ENCODE assay signal across 1 cellular context in the genomic region with DNA sequence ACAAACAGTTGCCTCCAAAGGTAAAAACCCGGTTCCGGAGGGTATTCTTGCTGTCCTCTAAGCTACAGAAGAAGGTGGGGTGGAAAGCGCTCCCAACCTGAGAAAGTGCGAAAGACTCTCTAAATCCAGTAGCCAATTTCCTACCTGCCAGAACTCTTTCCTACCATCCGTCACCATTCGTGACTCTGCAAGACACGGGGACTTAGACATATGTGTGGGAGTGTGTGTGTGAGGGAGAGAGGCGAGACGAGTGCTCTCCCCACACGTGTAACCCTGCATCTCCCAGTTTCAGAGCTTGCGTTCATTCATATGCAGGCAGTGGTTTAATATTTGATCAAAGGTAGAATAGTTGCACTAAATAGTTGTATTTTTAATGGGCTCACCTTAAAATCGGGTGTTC.
TF ChIP-seq lines count a peak whose summit lies in the region.

No MANE protein-coding gene starts in this region.

TF ChIP-seq in H1, 55 proteins besides CTCF, POLR2A, EP300 and RAD21:
- 0 out of 4 replicates have a peak, but pooled peaks of 1 of the 2 experiments have one; percentile 23 for TF ChIP-seq SIN3A (conservative IDR thresholded peaks at IDR 0.05 in 1 of 2, IDR thresholded peaks at IDR 0.05 in 1 of 2; ENCODE audit: low read depth in 1 of 2, low read length in 2 of 2)
- peak; percentile 37; the same call in 1 of the 2 replicates for TF ChIP-seq SUZ12 (IDR thresholded peaks at IDR 0.05; ENCODE audit: low read length)
- no peak for TF ChIP-seq HDAC2 (IDR thresholded peaks at IDR 0.05; ENCODE audit: borderline replicate concordance in 1 of 2, low read depth in 2 of 2, low read length in 2 of 2)
- no peak for TF ChIP-seq BCL11A (IDR thresholded peaks at IDR 0.05; ENCODE audit: low read depth in 2 of 2, low read length in 2 of 2)
- peak; percentile 56 for TF ChIP-seq ASH2L (IDR thresholded peaks at IDR 0.05; ENCODE audit: low read length)
- TF ChIP-seq SAP30 (IDR thresholded peaks at IDR 0.05; ENCODE audit: insufficient read depth, insufficient replicate concordance, low read length), result no peak
